ENCODE assay signal across 11 cellular contexts in the genomic region with DNA sequence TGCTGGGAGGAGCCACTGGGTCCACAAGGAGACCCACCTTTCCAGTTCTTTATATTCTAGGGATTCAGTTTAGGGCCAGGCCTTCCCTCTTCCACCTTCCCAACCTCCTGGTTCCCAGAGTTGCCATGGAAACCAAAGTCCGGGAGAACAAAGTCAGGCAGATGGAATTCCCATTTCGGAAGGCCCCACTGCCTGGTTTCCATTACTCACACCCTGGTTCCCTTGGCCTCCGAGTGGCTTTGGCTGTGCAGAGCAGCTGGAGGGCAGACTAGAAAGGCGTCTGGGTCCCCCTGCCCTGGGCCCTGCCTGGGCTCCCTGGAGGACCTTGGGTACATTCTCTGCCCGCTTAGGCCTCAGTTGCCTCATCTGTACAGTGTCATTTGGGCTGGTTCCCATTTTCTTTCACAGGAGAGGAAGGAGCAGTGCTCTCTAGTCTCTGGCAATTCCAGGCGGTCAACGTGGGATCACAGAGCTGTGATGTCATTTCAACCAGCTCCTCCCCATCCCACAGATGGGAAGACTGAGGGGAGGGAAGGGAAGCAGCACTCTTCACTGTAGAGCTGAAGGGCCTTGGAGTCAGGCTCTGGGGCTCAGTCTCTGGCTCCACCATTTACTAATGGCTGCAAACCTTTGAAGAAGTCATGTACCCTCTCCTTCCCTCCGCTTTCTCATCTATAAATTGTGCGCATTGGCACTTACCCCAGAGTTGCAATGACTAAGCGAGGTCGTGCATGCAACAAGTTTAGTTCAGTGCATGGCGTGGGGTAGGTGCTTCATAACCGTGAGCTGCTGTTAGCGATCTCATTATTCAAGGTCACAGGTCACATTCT.
A peak's percentile ranks its signal among the peaks of the same experiment; 100 is the strongest.
DNase-seq lines count a peak whose midpoint lies in the region; ATAC-seq, FAIRE-seq and TF ChIP-seq lines count a peak whose summit lies in the region.
"Had no signal": no experiment of that assay in that cellular context is flagged by ENCODE, and none has a peak within 500 bp of the region (broad histone marks: within the 10 kb centered on the region; RNA-seq: fewer than 3 reads in every experiment).

No MANE protein-coding gene starts in this region.

- H3K9me3 ChIP-seq in HUES48 (ENCODE audit: control insufficient read depth, insufficient read depth, low read length): no peaks in the 10 kb centered on the region
- no peaks in the 10 kb centered on the region for H3K9me3 ChIP-seq in HepG2 (ENCODE audit: low read length)
- no peaks in the 10 kb centered on the region for H3K9me3 ChIP-seq in uterus

- WGBS in HepG2 (ENCODE audit: low lambda C conversion rate): 57% methylated on average over 13 of the region's 14 CpGs

- TF ChIP-seq RAD21 in HepG2 (CRISPR knock-in tag; IDR thresholded peaks at IDR 0.05): no peak

- peak; percentile 86 for DNase-seq in A172 (ENCODE audit: low spot score)
- DNase-seq in dermis blood vessel endothelial cell: peak; percentile 95
- no peak for DNase-seq in HepG2 (ENCODE audit: low spot score)
- no peak for DNase-seq in NCI-H510A treated with DMSO at 0.1 percent for 48 hours (lab: John Stamatoyannopoulos, UW)
- no peak for DNase-seq in uterus
- DNase-seq in SHP77 treated with DMSO at 0.1 percent for 48 hours (lab: John Stamatoyannopoulos, UW): no peak
- DNase-seq: activated CD4-positive, CD25-positive, alpha-beta regulatory T cell treated with anti-CD3 and anti-CD28 coated beads, Interleukin-2, amount 50 U/mL, for 72 hours; NCI-H69 had no signal

- H3K4me3 ChIP-seq in HUES48 (ENCODE audit: low read depth, low read length): no peak overlapping the region
- H3K4me3 ChIP-seq in HepG2 (replicated peaks in 1 of 3; ENCODE audit: insufficient read depth in 1 of 3, low read depth in 2 of 3, low read length in 3 of 3): no peak overlapping the region
- H3K4me3 ChIP-seq in uterus: no peak overlapping the region

- H3K4me1 ChIP-seq in HUES48 (ENCODE audit: control insufficient read depth, insufficient read depth, low read length) (peaks cover 27% of the 10 kb centered on the region), HepG2 (ENCODE audit: insufficient read depth, low read length) (peaks cover 62% of the 10 kb centered on the region), uterus (peaks cover 0 to 10% of the 10 kb centered on the region in 2 donors)

- H3K79me2 ChIP-seq in HepG2 (ENCODE audit: insufficient read depth, low read length): no peaks in the 10 kb centered on the region

- no peak for FAIRE-seq in HepG2 (lab: Jason Lieb, UNC)
- FAIRE-seq: GM18507 had no signal

- no peak overlapping the region for H2AFZ ChIP-seq in HepG2 (ENCODE audit: low read length)

- TF ChIP-seq EP300 in HepG2 (IDR thresholded peaks at IDR 0.05; ENCODE audit: low read depth in 2 of 2, low read length in 2 of 2): no peak
- TF ChIP-seq EP300 in HepG2 (CRISPR knock-in tag; IDR thresholded peaks at IDR 0.05; ENCODE audit: borderline replicate concordance): no peak

- H3K9ac ChIP-seq in HUES48 (ENCODE audit: low read depth, low read length): no peak overlapping the region
- H3K9ac ChIP-seq in HepG2 (ENCODE audit: insufficient read depth, low read depth, low read length): no peak overlapping the region

- POLR2A ChIA-PET in HepG2 (lab: Yijun Ruan, JAX): interaction anchor here (0.9 kb wide), 1 partner anchor 27 kb away, joined by 4 read pairs; no protein-coding TSS in a partner anchor

- peak overlapping the region; percentile 48 for H3K27ac ChIP-seq in HUES48 (ENCODE audit: low read depth, low read length)
- H3K27ac ChIP-seq in HepG2 (ENCODE audit: extremely low read length, insufficient read depth, low read length): no peak overlapping the region
- H3K27ac ChIP-seq in uterus: no peak overlapping the region

- no peak for ATAC-seq in HepG2
- ATAC-seq in HG02938 (IDR thresholded peaks at IDR 0.05; ENCODE audit: unreplicated experiment): no peak

- CTCF ChIA-PET in HepG2 (lab: Yijun Ruan, JAX; ENCODE audit: low intra/inter-chr PET ratio, low total read pairs): no interaction called here

- BruUV-seq in HepG2 (replicated peaks; lab: Mats Ljungman, UMichigan): no TSS peak

- peak overlapping the region; percentile 34 for H3K4me2 ChIP-seq in HepG2 (ENCODE audit: low read depth, low read length)

- TF ChIP-seq CTCF in HepG2 (CRISPR knock-in tag; IDR thresholded peaks at IDR 0.05) (no peak), uterus (IDR thresholded peaks at IDR 0.05) (no peak)

- H3K27me3 ChIP-seq in HUES48 (ENCODE audit: control insufficient read depth, insufficient read depth, low read length) (no peaks in the 10 kb centered on the region), HepG2 (ENCODE audit: control insufficient read depth in 1 of 2, insufficient read depth in 2 of 2, low read length in 2 of 2) (no peaks in the 10 kb centered on the region), uterus (no peaks in the 10 kb centered on the region)

- TF ChIP-seq POLR2A in HepG2 (IDR thresholded peaks at IDR 0.05; ENCODE audit: insufficient read depth in 1 of 2, low read depth in 2 of 2, low read length in 2 of 2) (no peak), uterus (IDR thresholded peaks at IDR 0.05) (no peak)

- intact Hi-C loops in HepG2 (cut with micrococcal nuclease; ENCODE audit: unreplicated experiment) (no loop called here), uterus (cut with DNase I; ENCODE audit: low total_unique reads) (no loop called here)

- no peaks in the 10 kb centered on the region for H4K20me1 ChIP-seq in HepG2 (ENCODE audit: insufficient read depth, low read length)

- in situ Hi-C loops in HepG2 (cut with HindIII; ENCODE audit: extremely low pct_ligation_motif_present, low pct_unique_long_range_greater_than_20kb): no loop called here

- H3K36me3 ChIP-seq in HUES48 (ENCODE audit: control insufficient read depth, insufficient read depth, low read length) (peaks cover 23% of the 10 kb centered on the region), HepG2 (replicated peaks in 1 of 2; ENCODE audit: control insufficient read depth in 1 of 2, insufficient read depth in 2 of 2, low read length in 2 of 2) (peaks cover 3 to 10% of the 10 kb centered on the region in 2 experiments; a peak in 3 of 5 replicates), uterus (no peaks in the 10 kb centered on the region)

TF ChIP-seq in HepG2, 621 proteins besides CTCF, POLR2A, EP300 and RAD21:
- TF ChIP-seq ZNF343 (CRISPR knock-in tag; IDR thresholded peaks at IDR 0.05) (no peak), RFX1 (IDR thresholded peaks at IDR 0.05) (peak; percentile 28; the same call in 1 of the 2 replicates), ZNF629 (CRISPR knock-in tag; conservative IDR thresholded peaks at IDR 0.05) (peak; percentile 87), ZMYM3 (CRISPR knock-in tag; IDR thresholded peaks at IDR 0.05) (peak; percentile 77), ZBTB33 (CRISPR knock-in tag; IDR thresholded peaks at IDR 0.05) (no peak)
- TF ChIP-seq, protein P1, sequence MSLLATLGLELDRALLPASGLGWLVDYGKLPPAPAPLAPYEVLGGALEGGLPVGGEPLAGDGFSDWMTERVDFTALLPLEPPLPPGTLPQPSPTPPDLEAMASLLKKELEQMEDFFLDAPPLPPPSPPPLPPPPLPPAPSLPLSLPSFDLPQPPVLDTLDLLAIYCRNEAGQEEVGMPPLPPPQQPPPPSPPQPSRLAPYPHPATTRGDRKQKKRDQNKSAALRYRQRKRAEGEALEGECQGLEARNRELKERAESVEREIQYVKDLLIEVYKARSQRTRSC (CRISPR knock-in tag; IDR thresholded peaks at IDR 0.05; ENCODE audit: low read depth): no peak
TF ChIP-seq in HepG2: peak in this region for 3.

Comparison
In these comparisons a context has a peak if more than half of its experiments do, and no peak if none do; other contexts are left out.
1. DNase-seq: peak in A172 (single experiment) and dermis blood vessel endothelial cell (single experiment); none in HepG2 (single experiment), NCI-H510A treated with DMSO at 0.1 percent for 48 hours (single experiment), uterus (0 of 2) and SHP77 treated with DMSO at 0.1 percent for 48 hours (single experiment).